In genomic region chr3:73433079-73433478, GRCh38 we compare ENCODE assay signal across 13 cellular contexts.
A peak's percentile ranks its signal among the peaks of the same experiment; 100 is the strongest.
DNase-seq lines count a peak whose midpoint lies in the region; ATAC-seq and TF ChIP-seq lines count a peak whose summit lies in the region.
"Had no signal": no experiment of that assay in that cellular context is flagged by ENCODE, and none has a peak within 500 bp of the region (broad histone marks: within the 10 kb centered on the region; RNA-seq: fewer than 3 reads in every experiment).

No MANE protein-coding gene starts in this region.

- ATAC-seq in left cardiac atrium: no peak
- no peak for ATAC-seq in stimulated activated naive CD8-positive, alpha-beta T cell treated with anti-CD3 and anti-CD28 coated beads, Interleukin-15, amount 100 ng/mL, for 72 hours
- ATAC-seq in GM19023 (IDR thresholded peaks at IDR 0.05; ENCODE audit: unreplicated experiment): no peak

- H4K20me1 ChIP-seq in fibroblast of lung (ENCODE audit: control insufficient read depth, extremely low read depth, insufficient read depth, low read length): no peaks in the 10 kb centered on the region

- H2AFZ ChIP-seq in fibroblast of lung (ENCODE audit: low read length): no peak overlapping the region

- no peaks in the 10 kb centered on the region for H3K36me3 ChIP-seq in left ventricle myocardium inferior
- no peaks in the 10 kb centered on the region for H3K36me3 ChIP-seq in fibroblast of lung (ENCODE audit: control insufficient read depth, insufficient read depth, low read length)

- H3K27me3 Mint-ChIP-seq in progenitor cell of endocrine pancreas: no peaks in the 10 kb centered on the region
- no peaks in the 10 kb centered on the region for H3K27me3 Mint-ChIP-seq in stimulated activated naive CD8-positive, alpha-beta T cell treated with anti-CD3 and anti-CD28 coated beads, Interleukin-15, amount 100 ng/mL, for 72 hours

- H3K9me3 Mint-ChIP-seq in progenitor cell of endocrine pancreas (ENCODE audit: low read depth): no peaks in the 10 kb centered on the region
- no peaks in the 10 kb centered on the region for H3K9me3 Mint-ChIP-seq in stimulated activated naive CD8-positive, alpha-beta T cell treated with anti-CD3 and anti-CD28 coated beads, Interleukin-15, amount 100 ng/mL, for 72 hours

- H3K27ac ChIP-seq in left ventricle myocardium inferior (replicated peaks) (peak overlapping the region; percentile 7), fibroblast of lung (ENCODE audit: insufficient read depth, low read length) (no peak overlapping the region), substantia nigra (ENCODE audit: low read depth, low read length, poor library complexity, severe bottlenecking) (no peak overlapping the region)

- H3K4me3 ChIP-seq in left ventricle myocardium inferior: no peak overlapping the region
- no peak overlapping the region for H3K4me3 ChIP-seq in fibroblast of lung (replicated peaks in 1 of 4; ENCODE audit: control extremely low read depth in 1 of 4, insufficient read depth in 1 of 4, low read depth in 3 of 4, low read length in 4 of 4)
- H3K4me3 ChIP-seq: K562 had no signal

- peak overlapping the region; percentile 41 for H3K4me2 ChIP-seq in fibroblast of lung (ENCODE audit: extremely low read depth, insufficient read depth, low read length)

- H3K9me3 ChIP-seq in left ventricle myocardium inferior (replicated peaks) (no peaks in the 10 kb centered on the region), fibroblast of lung (ENCODE audit: control insufficient read depth, insufficient read depth, low read depth, low read length) (no peaks in the 10 kb centered on the region)

- no peaks in the 10 kb centered on the region for H3K79me2 ChIP-seq in fibroblast of lung (ENCODE audit: control insufficient read depth, insufficient read depth, low read length)

- no peak overlapping the region for H3K27ac Mint-ChIP-seq in progenitor cell of endocrine pancreas
- H3K27ac Mint-ChIP-seq in stimulated activated naive CD8-positive, alpha-beta T cell treated with anti-CD3 and anti-CD28 coated beads, Interleukin-15, amount 100 ng/mL, for 72 hours: no peak overlapping the region

- peak overlapping the region; percentile 3 for H3K4me3 Mint-ChIP-seq in progenitor cell of endocrine pancreas (ENCODE audit: low read depth)
- no peak overlapping the region for H3K4me3 Mint-ChIP-seq in stimulated activated naive CD8-positive, alpha-beta T cell treated with anti-CD3 and anti-CD28 coated beads, Interleukin-15, amount 100 ng/mL, for 72 hours

- no peak for TF ChIP-seq CTCF in left ventricle myocardium inferior (IDR thresholded peaks at IDR 0.05; ENCODE audit: borderline replicate concordance)
- TF ChIP-seq CTCF in fibroblast of lung (conservative IDR thresholded peaks at IDR 0.05 in 1 of 2, IDR thresholded peaks at IDR 0.05 in 1 of 2; ENCODE audit: low read depth in 1 of 2, low read length in 2 of 2): no peak
- no peak for TF ChIP-seq CTCF in progenitor cell of endocrine pancreas (IDR thresholded peaks at IDR 0.05; ENCODE audit: unreplicated experiment)

- H3K9ac ChIP-seq in fibroblast of lung (ENCODE audit: insufficient read depth, low read length): no peak overlapping the region

- intact Hi-C loops in left ventricle myocardium inferior (cut with micrococcal nuclease): loop anchor here (5.0 kb wide), 1 partner anchor 331 kb away; no protein-coding TSS in a partner anchor
- intact Hi-C loops in left cardiac atrium (cut with DNase I): loop anchor here (2.0 to 10.0 kb wide), 2 partner anchors 328 to 332 kb away; no protein-coding TSS in a partner anchor

- no peaks in the 10 kb centered on the region for H3K27me3 ChIP-seq in left ventricle myocardium inferior (ENCODE audit: low read depth)
- H3K27me3 ChIP-seq in fibroblast of lung (ENCODE audit: control insufficient read depth, insufficient read depth, low read length): no peaks in the 10 kb centered on the region

- peaks cover 20% of the 10 kb centered on the region for H3K4me1 Mint-ChIP-seq in progenitor cell of endocrine pancreas (ENCODE audit: low read depth)
- no peaks in the 10 kb centered on the region for H3K4me1 Mint-ChIP-seq in stimulated activated naive CD8-positive, alpha-beta T cell treated with anti-CD3 and anti-CD28 coated beads, Interleukin-15, amount 100 ng/mL, for 72 hours

- DNase-seq in left ventricle myocardium inferior (no peak), left cardiac atrium (no peak), fibroblast of lung (ENCODE audit: low read depth in 2 of 2) (no peak), progenitor cell of endocrine pancreas (ENCODE audit: low spot score, unreplicated experiment) (no peak), substantia nigra (lab: John Stamatoyannopoulos, UW) (no peak), T1000 (lab: John Stamatoyannopoulos, UW) (no peak)
- DNase-seq in stimulated activated naive CD8-positive, alpha-beta T cell treated with anti-CD3 and anti-CD28 coated beads, Interleukin-15, amount 100 ng/mL, for 72 hours: no peak
- DNase-seq: C1 segment of cervical spinal cord, COR-L47, NCI-H187, SHP77 treated with DMSO at 0.1 percent for 48 hours had no signal

- H3K4me1 ChIP-seq in left ventricle myocardium inferior (peaks cover 69% of the 10 kb centered on the region), fibroblast of lung (ENCODE audit: control insufficient read depth, extremely low read depth, insufficient read depth, low read length) (peaks cover 3% of the 10 kb centered on the region)

- H3K36me3 Mint-ChIP-seq in progenitor cell of endocrine pancreas (ENCODE audit: insufficient read depth): no peaks in the 10 kb centered on the region
